Comparison of ENCODE assay signal across 16 cellular contexts in genomic region chr16:54873081-54873480, GRCh38. TPM values are rescaled to one million over a fixed set of nuclear protein-coding genes. Genes with fewer than 3 reads are reported as not detected.
"Had no signal": no experiment of that assay in that cellular context is flagged by ENCODE, and none has a peak within 500 bp of the region (broad histone marks: within the 10 kb centered on the region; RNA-seq: fewer than 3 reads in every experiment).

No MANE protein-coding gene starts in this region.

- H3K9me3 ChIP-seq: gastrocnemius medialis, pancreas had no signal

- H3K36me3 ChIP-seq: gastrocnemius medialis, heart left ventricle, pancreas had no signal

- H3K4me1 ChIP-seq: gastrocnemius medialis, pancreas had no signal

- H3K4me3 ChIP-seq: gastrocnemius medialis, heart left ventricle, lung, pancreas had no signal

- ATAC-seq: activated CD4-positive, alpha-beta T cell treated with anti-CD3 and anti-CD28 coated beads for 36 hours; activated CD8-positive, alpha-beta T cell treated with anti-CD3 and anti-CD28 coated beads for 36 hours; gastrocnemius medialis; heart left ventricle; pancreas; stimulated activated effector memory CD8-positive, alpha-beta T cell treated with anti-CD3 and anti-CD28 coated beads, Interleukin-12 subunit alpha, Interleukin-12 subunit beta, amount 100 ng/mL, for 72 hours had no signal

- DNase-seq: activated CD4-positive, alpha-beta T cell treated with anti-CD3 and anti-CD28 coated beads for 36 hours; activated CD8-positive, alpha-beta memory T cell treated with anti-CD3 and anti-CD28 coated beads, Interleukin-2, amount 50 U/mL, for 4 hours; activated CD8-positive, alpha-beta T cell treated with anti-CD3 and anti-CD28 coated beads for 36 hours; activated effector memory CD4-positive, alpha-beta T cell treated with anti-CD3 and anti-CD28 coated beads, Interleukin-2, amount 50 U/mL, for 16 hours; activated T-cell treated with anti-CD3 and anti-CD28 coated beads, Interleukin-2, amount 50 U/mL, for 48 hours; cerebellar nuclear complex; effector memory CD4-positive, alpha-beta T cell; gastrocnemius medialis; heart left ventricle; naive B cell; pancreas; stimulated activated CD4-positive, alpha-beta T cell treated with anti-CD3 and anti-CD28 coated beads, Interleukin-12 subunit alpha, Interleukin-12 subunit beta, amount 100 ng/mL, for 4 hours; stimulated activated CD4-positive, alpha-beta T cell treated with anti-CD3 and anti-CD28 coated beads, Interleukin-2, amount 100 ng/mL, for 24 hours; T-helper 1 cell had no signal

- H3K27me3 ChIP-seq: gastrocnemius medialis, heart left ventricle, pancreas had no signal

- H3K27ac ChIP-seq: gastrocnemius medialis, heart left ventricle, pancreas had no signal

RNA-seq across cellular contexts. Expression of gene IRX5, which starts 57.6 kb away (rescaled TPM):
- total RNA-seq: activated CD4-positive, alpha-beta T cell treated with anti-CD3 and anti-CD28 coated beads for 36 hours had no signal
